In genomic region chr2:157197848-157198247, GRCh38 we compare ENCODE assay signal across 34 cellular contexts. TPM values are rescaled to one million over a fixed set of nuclear protein-coding genes. Genes with fewer than 3 reads are reported as not detected.
"Had no signal": no experiment of that assay in that cellular context is flagged by ENCODE, and none has a peak within 500 bp of the region (broad histone marks: within the 10 kb centered on the region; RNA-seq: fewer than 3 reads in every experiment).

No MANE protein-coding gene starts in this region.

- H3K4me3 ChIP-seq: adrenal gland, body of pancreas, breast epithelium had no signal

- H3K9me3 ChIP-seq: adrenal gland, body of pancreas, breast epithelium had no signal

- H3K36me3 ChIP-seq: adrenal gland, brain microvascular endothelial cell, breast epithelium had no signal

- DNase-seq: activated B cell treated with CpG ODN at 0.5 μM for 24 hours; activated CD4-positive, alpha-beta memory T cell treated with anti-CD3 and anti-CD28 coated beads for 36 hours; activated CD4-positive, alpha-beta T cell treated with anti-CD3 and anti-CD28 coated beads for 4 hours; activated CD4-positive, alpha-beta T cell treated with anti-CD3 and anti-CD28 coated beads, Interleukin-2, amount 10 ng/mL, durations not matched to agents 24 days and 14 days; activated CD4-positive, alpha-beta T cell treated with anti-CD3 and anti-CD28 coated beads, Interleukin-2, amount 50 U/mL, for 1 hour; activated CD4-positive, alpha-beta T cell treated with anti-CD3 and anti-CD28 coated beads, Interleukin-2, amount 50 U/mL, for 4 hours; activated CD4-positive, CD25-positive, alpha-beta regulatory T cell treated with anti-CD3 and anti-CD28 coated beads, Interleukin-2, amount 50 U/mL, for 72 hours; activated CD8-positive, alpha-beta memory T cell treated with anti-CD3 and anti-CD28 coated beads, Interleukin-2, amount 50 U/mL, for 4 hours; activated CD8-positive, alpha-beta T cell treated with anti-CD3 and anti-CD28 coated beads for 36 hours; activated effector memory CD4-positive, alpha-beta T cell treated with Interleukin-2 at 50 U/mL for 16 hours; activated gamma-delta T cell; activated naive CD4-positive, alpha-beta T cell treated with anti-CD3 and anti-CD28 coated beads, Interleukin-2, amount 10 ng/mL, durations not matched to agents 7 days and 5 days; activated naive CD4-positive, alpha-beta T cell treated with Interleukin-2 at 50 U/mL for 16 hours; activated naive CD8-positive, alpha-beta T cell treated with anti-CD3 and anti-CD28 coated beads for 36 hours; activated T-cell treated with anti-CD3 and anti-CD28 coated beads for 4 hours; activated T-cell treated with anti-CD3 and anti-CD28 coated beads, Interleukin-2, amount 50 U/mL, for 1 hour; activated T-cell treated with anti-CD3 and anti-CD28 coated beads, Interleukin-2, amount 50 U/mL, for 4 hours; activated T-cell treated with anti-CD3 and anti-CD28 coated beads, Interleukin-2, amount 50 U/mL, for 72 hours; adrenal gland; amniotic stem cell; aorta; body of pancreas; brain microvascular endothelial cell; central memory CD4-positive, alpha-beta T cell; T-helper 1 cell; T-helper 2 cell; T-helper 9 cell had no signal

- H3K4me1 ChIP-seq: adrenal gland, body of pancreas, breast epithelium had no signal

- H3K27ac ChIP-seq: adrenal gland, body of pancreas, brain microvascular endothelial cell, breast epithelium, VCaP had no signal

- FAIRE-seq: astrocyte, TTC549 had no signal

- H3K27me3 ChIP-seq: adrenal gland, body of pancreas, brain microvascular endothelial cell, breast epithelium had no signal

- ATAC-seq: activated CD8-positive, alpha-beta T cell treated with anti-CD3 and anti-CD28 coated beads for 36 hours; activated naive CD4-positive, alpha-beta T cell treated with anti-CD3 and anti-CD28 coated beads, Interleukin-2, amount 50 U/mL, for 72 hours; activated T-cell treated with anti-CD3 and anti-CD28 coated beads, Interleukin-2, amount 50 U/mL, for 4 hours; activated T-cell treated with anti-CD3 and anti-CD28 coated beads, Interleukin-2, amount 50 U/mL, for 72 hours; body of pancreas had no signal

RNA-seq across cellular contexts. Expression of gene GALNT5, which starts 59.7 kb away (rescaled TPM):
- total RNA-seq: activated B cell treated with CpG ODN at 0.5 μM for 24 hours; activated CD4-positive, alpha-beta memory T cell treated with anti-CD3 and anti-CD28 coated beads for 36 hours; activated CD4-positive, alpha-beta T cell treated with anti-CD3 and anti-CD28 coated beads, Interleukin-2, amount 10 ng/mL, durations not matched to agents 24 days and 14 days; activated CD8-positive, alpha-beta memory T cell treated with anti-CD3 and anti-CD28 coated beads for 36 hours; activated CD8-positive, alpha-beta T cell treated with anti-CD3 and anti-CD28 coated beads for 36 hours; activated naive CD8-positive, alpha-beta T cell treated with anti-CD3 and anti-CD28 coated beads for 36 hours; activated T-cell treated with anti-CD3 and anti-CD28 coated beads, Interleukin-2, amount 50 U/mL, for 72 hours; activated T-helper 2 cell treated with anti-CD3 and anti-CD28 coated beads, Interferon-gamma antibody, Interleukin-2, Interleukin-4, amounts not matched to agents 10 μg/mL and 5 μg/mL and 100 μg/mL, durations not matched to agents 14 hours and 24 hours and 36 hours had no signal
